In genomic region chr14:61925043-61925442, GRCh38 we compare ENCODE assay signal across 9 cellular contexts.
DNase-seq lines count a peak whose midpoint lies in the region; ATAC-seq and TF ChIP-seq lines count a peak whose summit lies in the region.
"Had no signal": no experiment of that assay in that cellular context is flagged by ENCODE, and none has a peak within 500 bp of the region (broad histone marks: within the 10 kb centered on the region; RNA-seq: fewer than 3 reads in every experiment).

No MANE protein-coding gene starts in this region.

- POLR2A ChIA-PET in activated CD8-positive, alpha-beta T cell treated with anti-CD3 and anti-CD28 coated beads for 36 hours (lab: Charles Lee) = no interaction called here

- peak overlapping the region; percentile 12; the same call in 1 of the 2 replicates for H3K27ac Mint-ChIP-seq in HFFc6
- H3K27ac Mint-ChIP-seq in activated CD8-positive, alpha-beta T cell treated with anti-CD3 and anti-CD28 coated beads for 36 hours = no peak overlapping the region

- no peaks in the 10 kb centered on the region for H3K36me3 Mint-ChIP-seq in HFFc6 (ENCODE audit: low read depth)
- no peaks in the 10 kb centered on the region for H3K36me3 Mint-ChIP-seq in activated CD8-positive, alpha-beta T cell treated with anti-CD3 and anti-CD28 coated beads for 36 hours (ENCODE audit: low read depth)

- TF ChIP-seq RAD21 in liver (IDR thresholded peaks at IDR 0.05) = peak; percentile 14 to 15

- no peaks in the 10 kb centered on the region for H3K9me3 Mint-ChIP-seq in HFFc6
- no peaks in the 10 kb centered on the region for H3K9me3 Mint-ChIP-seq in activated CD8-positive, alpha-beta T cell treated with anti-CD3 and anti-CD28 coated beads for 36 hours

- peaks cover 65% of the 10 kb centered on the region for H3K4me1 Mint-ChIP-seq in HFFc6 (ENCODE audit: low read depth)
- no peaks in the 10 kb centered on the region for H3K4me1 Mint-ChIP-seq in activated CD8-positive, alpha-beta T cell treated with anti-CD3 and anti-CD28 coated beads for 36 hours (ENCODE audit: low read depth)

- TF ChIP-seq POLR2A in stomach (IDR thresholded peaks at IDR 0.05) = no peak

- no peak overlapping the region for H3K4me2 ChIP-seq in DND-41 (ENCODE audit: insufficient read depth, low read length)

- H3K9ac ChIP-seq in DND-41 (ENCODE audit: low read depth, low read length) (no peak overlapping the region), liver (ENCODE audit: low read depth in 1 of 2, low read length in 2 of 2) (no peak overlapping the region)

- 41% methylated on average over 5 of the region's 5 CpGs for WGBS in liver
- 45 to 52% (median 50%) methylated on average over 5 of the region's 5 CpGs for WGBS in stomach, 5 donors

- peak; percentile 5 for DNase-seq in DND-41
- DNase-seq in HFFc6 = no peak
- DNase-seq in activated CD8-positive, alpha-beta T cell treated with anti-CD3 and anti-CD28 coated beads for 36 hours = peak; percentile 34
- DNase-seq in hepatic stellate cell (ENCODE audit: low spot score) = no peak
- DNase-seq in stomach = no peak
- no peak for DNase-seq in NCI-H1930 (lab: John Stamatoyannopoulos, UW)
- DNase-seq: heart left ventricle had no signal

- H3K27ac ChIP-seq in DND-41 (ENCODE audit: low read length) (no peak overlapping the region), liver (ENCODE audit: low read depth in 1 of 2, low read length in 2 of 2) (no peak overlapping the region), stomach (no peak overlapping the region)
- H3K27ac ChIP-seq: heart left ventricle had no signal

- H3K4me3 ChIP-seq in DND-41 (ENCODE audit: low read depth in 1 of 2, low read length in 2 of 2) (no peak overlapping the region), liver (ENCODE audit: low read depth in 1 of 3, low read length in 3 of 3) (no peak overlapping the region), stomach (no peak overlapping the region)
- H3K4me3 ChIP-seq: heart left ventricle had no signal

- ATAC-seq in DND-41 (ENCODE audit: insufficient read depth, low read depth) (no peak), HG03039 (IDR thresholded peaks at IDR 0.05; ENCODE audit: unreplicated experiment) (no peak)
- ATAC-seq in activated CD8-positive, alpha-beta T cell treated with anti-CD3 and anti-CD28 coated beads for 36 hours = no peak
- ATAC-seq: heart left ventricle had no signal

- H3K27me3 ChIP-seq in DND-41 (ENCODE audit: insufficient read depth, low read length, poor library complexity) (peaks cover 17% of the 10 kb centered on the region), liver (ENCODE audit: control insufficient read depth in 4 of 4, insufficient read depth in 4 of 4, low read length in 3 of 4) (no peaks in the 10 kb centered on the region), stomach (no peaks in the 10 kb centered on the region)

- H4K20me1 ChIP-seq in DND-41 (ENCODE audit: insufficient read depth, low read length) = no peaks in the 10 kb centered on the region

- H3K4me1 ChIP-seq in DND-41 (ENCODE audit: insufficient read depth, low read length) = no peaks in the 10 kb centered on the region
- peaks cover 0 to 7% (median 0%) of the 10 kb centered on the region in 4 donors for H3K4me1 ChIP-seq in liver (ENCODE audit: control insufficient read depth in 4 of 4, insufficient read depth in 4 of 4, low read length in 3 of 4)
- no peaks in the 10 kb centered on the region for H3K4me1 ChIP-seq in stomach
- H3K4me1 ChIP-seq: heart left ventricle had no signal

- H3K27me3 Mint-ChIP-seq in HFFc6 (ENCODE audit: insufficient read depth) = peaks cover 6% of the 10 kb centered on the region; the same call in 1 of the 2 replicates
- peaks cover 18% of the 10 kb centered on the region for H3K27me3 Mint-ChIP-seq in activated CD8-positive, alpha-beta T cell treated with anti-CD3 and anti-CD28 coated beads for 36 hours

- TF ChIP-seq CTCF in DND-41 (IDR thresholded peaks at IDR 0.05; ENCODE audit: borderline replicate concordance, extremely low read depth, low read length, poor library complexity, severe bottlenecking) (peak; percentile 29), HFFc6 (IDR thresholded peaks at IDR 0.05) (peak; percentile 56; the same call in 1 of the 2 replicates), liver (IDR thresholded peaks at IDR 0.05; ENCODE audit: low read depth, low read length, missing input control) (no peak), stomach (IDR thresholded peaks at IDR 0.05) (no peak)
- TF ChIP-seq CTCF in activated CD8-positive, alpha-beta T cell treated with anti-CD3 and anti-CD28 coated beads for 36 hours (IDR thresholded peaks at IDR 0.05) = peak; percentile 24

- no peaks in the 10 kb centered on the region for H3K79me2 ChIP-seq in DND-41 (ENCODE audit: insufficient read depth, low read length)

- no peak overlapping the region for H2AFZ ChIP-seq in DND-41 (ENCODE audit: low read depth, low read length)

- CTCF ChIA-PET in activated CD8-positive, alpha-beta T cell treated with anti-CD3 and anti-CD28 coated beads for 36 hours (lab: Charles Lee) = interaction anchor here (0.6 to 5.4 kb wide), 12 partner anchors 8 to 662 kb away, joined by 3 to 77 read pairs (median 3); no protein-coding TSS in a partner anchor

- intact Hi-C loops in activated CD8-positive, alpha-beta T cell treated with anti-CD3 and anti-CD28 coated beads for 36 hours (cut with micrococcal nuclease) = loop anchor here (2.0 kb wide), 1 partner anchor 202 kb away; no protein-coding TSS in a partner anchor
- intact Hi-C loops in stomach (cut with DNase I; ENCODE audit: low total_unique reads) = no loop called here

- H3K36me3 ChIP-seq in DND-41 (ENCODE audit: insufficient read depth, low read length) (no peaks in the 10 kb centered on the region), liver (ENCODE audit: control insufficient read depth in 4 of 4, insufficient read depth in 3 of 4, low read depth in 1 of 4, low read length in 3 of 4) (no peaks in the 10 kb centered on the region), stomach (no peaks in the 10 kb centered on the region)
- H3K36me3 ChIP-seq: heart left ventricle had no signal

- TF ChIP-seq EP300 in stomach (IDR thresholded peaks at IDR 0.05) = no peak

- no peaks in the 10 kb centered on the region for H3K9me3 ChIP-seq in DND-41 (ENCODE audit: insufficient read depth, low read length, severe bottlenecking)
- no peaks in the 10 kb centered on the region for H3K9me3 ChIP-seq in liver (ENCODE audit: control insufficient read depth in 4 of 4, low read length in 3 of 4)
- H3K9me3 ChIP-seq in stomach = no peaks in the 10 kb centered on the region
- H3K9me3 ChIP-seq: heart left ventricle had no signal

- no peak overlapping the region for H3K4me3 Mint-ChIP-seq in HFFc6
- H3K4me3 Mint-ChIP-seq in activated CD8-positive, alpha-beta T cell treated with anti-CD3 and anti-CD28 coated beads for 36 hours = no peak overlapping the region

TF ChIP-seq in liver, 16 proteins besides CTCF, POLR2A, EP300 and RAD21:
- TF ChIP-seq YY1 (IDR thresholded peaks at IDR 0.05) (no peak), ATF3 (IDR thresholded peaks at IDR 0.05) (no peak), GABPA (IDR thresholded peaks at IDR 0.05 in 1 of 2, conservative IDR thresholded peaks at IDR 0.05 in 1 of 2) (no peak), FOXA1 (IDR thresholded peaks at IDR 0.05) (no peak), FOXA2 (IDR thresholded peaks at IDR 0.05) (no peak), EGR1 (IDR thresholded peaks at IDR 0.05; ENCODE audit: low read depth in 2 of 2) (no peak), SP1 (IDR thresholded peaks at IDR 0.05) (no peak)

Comparison
In these comparisons a context has a peak if more than half of its experiments do, and no peak if none do; other contexts are left out.
1. DNase-seq: peak in DND-41 (single experiment) and activated CD8-positive, alpha-beta T cell treated with anti-CD3 and anti-CD28 coated beads for 36 hours (single experiment); none in HFFc6 (single experiment), hepatic stellate cell (single experiment), stomach (single experiment) and NCI-H1930 (0 of 2).
2. CTCF ChIP-seq: peak in DND-41 (single experiment), HFFc6 (single experiment) and activated CD8-positive, alpha-beta T cell treated with anti-CD3 and anti-CD28 coated beads for 36 hours (single experiment); none in liver (single experiment) and stomach (0 of 7).